ENCODE assay signal across 18 cellular contexts in genomic region chr2:239590995-239591915, GRCh38.
A peak's percentile ranks its signal among the peaks of the same experiment; 100 is the strongest.
DNase-seq lines count a peak whose midpoint lies in the region; ATAC-seq, FAIRE-seq and TF ChIP-seq lines count a peak whose summit lies in the region.
"Had no signal": no experiment of that assay in that cellular context is flagged by ENCODE, and none has a peak within 500 bp of the region (broad histone marks: within the 10 kb centered on the region; RNA-seq: fewer than 3 reads in every experiment).

No MANE protein-coding gene starts in this region.

- H2BK5ac ChIP-seq in neuronal stem cell (ENCODE audit: low read length), result no peak overlapping the region

- H3K27ac ChIP-seq in right lobe of liver, result no peak overlapping the region
- no peak overlapping the region for H3K27ac ChIP-seq in HepG2 (ENCODE audit: extremely low read length, insufficient read depth, low read length)
- H3K27ac ChIP-seq in neuronal stem cell (replicated peaks; ENCODE audit: low read length), result no peak overlapping the region
- no peak overlapping the region for H3K27ac ChIP-seq in aorta (ENCODE audit: low read depth in 1 of 2, low read length in 2 of 2)
- H3K27ac ChIP-seq: HL-60 had no signal

- H3K23ac ChIP-seq in neuronal stem cell (ENCODE audit: low read depth, low read length, poor library complexity), result no peak overlapping the region

- FAIRE-seq in HepG2 (lab: Jason Lieb, UNC), result no peak
- FAIRE-seq in H54 (lab: Jason Lieb, UNC), result no peak

- peaks cover 16% of the 10 kb centered on the region for H3K9me3 Mint-ChIP-seq in glutamatergic neuron (ENCODE audit: unreplicated experiment)
- peaks cover 10% of the 10 kb centered on the region for H3K9me3 Mint-ChIP-seq in stimulated activated memory B cell treated with anti-CD40 and anti-IgM and Interleukin-4, amounts not matched to agents 10 μg/mL and 1 μg/mL and 100 μg/mL, for 72 hours
- H3K9me3 Mint-ChIP-seq: CD8-positive, alpha-beta T cell had no signal

- no peak overlapping the region for H4K8ac ChIP-seq in neuronal stem cell (ENCODE audit: low read depth, low read length)

- POLR2A ChIA-PET in HepG2 (lab: Yijun Ruan, JAX), result no interaction called here

- H2AK5ac ChIP-seq in neuronal stem cell (ENCODE audit: low read depth, low read length), result no peak overlapping the region

- H3K36me3 ChIP-seq in right lobe of liver (no peaks in the 10 kb centered on the region), HepG2 (replicated peaks in 1 of 2; ENCODE audit: control insufficient read depth in 1 of 2, insufficient read depth in 2 of 2, low read length in 2 of 2) (no peaks in the 10 kb centered on the region), neuronal stem cell (replicated peaks in 1 of 2; ENCODE audit: control insufficient read depth in 2 of 2, insufficient read depth in 2 of 2, low read length in 2 of 2) (no peaks in the 10 kb centered on the region), aorta (ENCODE audit: control insufficient read depth in 1 of 2, insufficient read depth in 2 of 2, low read length in 1 of 2) (no peaks in the 10 kb centered on the region), BE2C (no peaks in the 10 kb centered on the region)

- TF ChIP-seq EP300 in HepG2 (IDR thresholded peaks at IDR 0.05; ENCODE audit: low read depth in 2 of 2, low read length in 2 of 2) (no peak), HepG2 (CRISPR knock-in tag; IDR thresholded peaks at IDR 0.05; ENCODE audit: borderline replicate concordance) (no peak)

- no peak overlapping the region for H2BK120ac ChIP-seq in neuronal stem cell (ENCODE audit: low read depth, low read length)

- no peak overlapping the region for H3K27ac Mint-ChIP-seq in glutamatergic neuron (ENCODE audit: unreplicated experiment)
- H3K27ac Mint-ChIP-seq in stimulated activated memory B cell treated with anti-CD40 and anti-IgM and Interleukin-4, amounts not matched to agents 10 μg/mL and 1 μg/mL and 100 μg/mL, for 72 hours, result no peak overlapping the region
- H3K27ac Mint-ChIP-seq: CD8-positive, alpha-beta T cell had no signal

- TF ChIP-seq CTCF in right lobe of liver (IDR thresholded peaks at IDR 0.05), result no peak
- TF ChIP-seq CTCF in HepG2 (CRISPR knock-in tag; IDR thresholded peaks at IDR 0.05), result no peak
- TF ChIP-seq CTCF in glutamatergic neuron (IDR thresholded peaks at IDR 0.05; ENCODE audit: partially characterized antibody, unreplicated experiment), result no peak
- no peak for TF ChIP-seq CTCF in BE2C (IDR thresholded peaks at IDR 0.05; ENCODE audit: low read depth, low read length)

- H2BK12ac ChIP-seq in neuronal stem cell (ENCODE audit: low read length), result no peak overlapping the region

- no peaks in the 10 kb centered on the region for H3K4me1 Mint-ChIP-seq in glutamatergic neuron (ENCODE audit: low read depth, unreplicated experiment)
- no peaks in the 10 kb centered on the region for H3K4me1 Mint-ChIP-seq in stimulated activated memory B cell treated with anti-CD40 and anti-IgM and Interleukin-4, amounts not matched to agents 10 μg/mL and 1 μg/mL and 100 μg/mL, for 72 hours

- in situ Hi-C loops in HepG2 (cut with HindIII; ENCODE audit: extremely low pct_ligation_motif_present, low pct_unique_long_range_greater_than_20kb), result no loop called here

- H3K4me3 ChIP-seq in right lobe of liver (no peak overlapping the region), HepG2 (replicated peaks in 1 of 3; ENCODE audit: insufficient read depth in 1 of 3, low read depth in 2 of 3, low read length in 3 of 3) (no peak overlapping the region), neuronal stem cell (ENCODE audit: low read length in 2 of 2) (peak overlapping the region in 1 of 2 donors; percentile 8), aorta (ENCODE audit: low read length in 2 of 2) (no peak overlapping the region), BE2C (ENCODE audit: low read depth, low read length) (no peak overlapping the region)

- peaks cover 15% of the 10 kb centered on the region for H3K27me3 Mint-ChIP-seq in glutamatergic neuron (ENCODE audit: unreplicated experiment)
- H3K27me3 Mint-ChIP-seq in stimulated activated memory B cell treated with anti-CD40 and anti-IgM and Interleukin-4, amounts not matched to agents 10 μg/mL and 1 μg/mL and 100 μg/mL, for 72 hours, result peaks cover 13% of the 10 kb centered on the region

- no peak overlapping the region for H3K9ac ChIP-seq in HepG2 (ENCODE audit: insufficient read depth, low read depth, low read length)
- peak overlapping the region; percentile 18 for H3K9ac ChIP-seq in neuronal stem cell (ENCODE audit: low read depth, low read length, poor library complexity)

- BruUV-seq in HepG2 (replicated peaks; lab: Mats Ljungman, UMichigan), result no TSS peak

- TF ChIP-seq RAD21 in HepG2 (CRISPR knock-in tag; IDR thresholded peaks at IDR 0.05), result no peak

- peak overlapping the region; percentile 33 for H3K4me3 Mint-ChIP-seq in glutamatergic neuron (ENCODE audit: unreplicated experiment)
- no peak overlapping the region for H3K4me3 Mint-ChIP-seq in stimulated activated memory B cell treated with anti-CD40 and anti-IgM and Interleukin-4, amounts not matched to agents 10 μg/mL and 1 μg/mL and 100 μg/mL, for 72 hours
- H3K4me3 Mint-ChIP-seq: CD8-positive, alpha-beta T cell had no signal

- intact Hi-C loops in right lobe of liver (cut with DNase I), result no loop called here
- intact Hi-C loops in HepG2 (cut with micrococcal nuclease; ENCODE audit: unreplicated experiment), result no loop called here
- intact Hi-C loops in aorta (cut with DNase I), result no loop called here

- H2AFZ ChIP-seq in HepG2 (ENCODE audit: low read length) (no peak overlapping the region), neuronal stem cell (ENCODE audit: low read length) (no peak overlapping the region)

- H4K20me1 ChIP-seq in HepG2 (ENCODE audit: insufficient read depth, low read length), result no peaks in the 10 kb centered on the region

- H3K79me2 ChIP-seq in HepG2 (ENCODE audit: insufficient read depth, low read length), result no peaks in the 10 kb centered on the region

- H3K79me1 ChIP-seq in neuronal stem cell (ENCODE audit: low read depth, low read length), result no peaks in the 10 kb centered on the region

- peak overlapping the region; percentile 35 for H3K18ac ChIP-seq in neuronal stem cell (ENCODE audit: low read length)

- ATAC-seq in right lobe of liver, result no peak
- ATAC-seq in HepG2, result no peak
- no peak for ATAC-seq in aorta (ENCODE audit: low FRiP score)
- ATAC-seq in stimulated activated memory B cell treated with anti-CD40 and anti-IgM and Interleukin-4, amounts not matched to agents 10 μg/mL and 1 μg/mL and 100 μg/mL, for 72 hours, result no peak
- ATAC-seq: CD8-positive, alpha-beta T cell; HCT116 had no signal

- no peak overlapping the region for H3K14ac ChIP-seq in neuronal stem cell (ENCODE audit: low read length)

- DNase-seq in right lobe of liver (peak; percentile 10 to 31 (median 23)), HepG2 (ENCODE audit: low spot score) (no peak), glutamatergic neuron (peak; percentile 8), neuronal stem cell (ENCODE audit: low spot score) (no peak), aorta (peak; percentile 34 to 51), H54 (ENCODE audit: insufficient read length, low spot score) (no peak), BE2C (no peak)
- DNase-seq: CD8-positive, alpha-beta T cell; DMS79 treated with DMSO at 0.1 percent for 48 hours; NCI-H1417; NCI-H2029; NCI-H2171; NCI-H446 treated with DMSO at 0.1 percent for 48 hours; OCI-M1; SIG-M5 had no signal

- H3K36me3 Mint-ChIP-seq in glutamatergic neuron (ENCODE audit: unreplicated experiment), result peaks cover 26% of the 10 kb centered on the region
- no peaks in the 10 kb centered on the region for H3K36me3 Mint-ChIP-seq in stimulated activated memory B cell treated with anti-CD40 and anti-IgM and Interleukin-4, amounts not matched to agents 10 μg/mL and 1 μg/mL and 100 μg/mL, for 72 hours
- H3K36me3 Mint-ChIP-seq: CD8-positive, alpha-beta T cell had no signal

- no peak overlapping the region for H4K91ac ChIP-seq in neuronal stem cell (ENCODE audit: low read depth, low read length, poor library complexity)

- H3K4me1 ChIP-seq in right lobe of liver (no peaks in the 10 kb centered on the region), HepG2 (ENCODE audit: insufficient read depth, low read length) (no peaks in the 10 kb centered on the region), neuronal stem cell (ENCODE audit: control insufficient read depth in 2 of 2, insufficient read depth in 1 of 2, low read depth in 1 of 2, low read length in 2 of 2) (peaks cover 0 to 2% of the 10 kb centered on the region in 2 donors), aorta (ENCODE audit: control insufficient read depth in 1 of 2, insufficient read depth in 2 of 2, low read length in 2 of 2) (no peaks in the 10 kb centered on the region), BE2C (no peaks in the 10 kb centered on the region)

- no peak overlapping the region for H2BK15ac ChIP-seq in neuronal stem cell (ENCODE audit: low read length)

- WGBS in right lobe of liver (ENCODE audit: insufficient coverage, low coverage, low lambda C conversion rate, missing lambda C conversion rate), result 81% methylated on average over 14 of the region's 21 CpGs
- 54% methylated on average over 21 of the region's 21 CpGs for WGBS in HepG2 (ENCODE audit: low lambda C conversion rate)
- WGBS in neuronal stem cell (ENCODE audit: extremely low coverage in 2 of 2, insufficient read length in 2 of 2, insufficient replicate concordance in 1 of 2), 2 donors, result no CpG with 5 or more reads among the region's 21 CpGs
- WGBS in aorta, 2 donors, result 91 to 92% methylated on average over 21 of the region's 21 CpGs

- H3K4me2 ChIP-seq in HepG2 (ENCODE audit: low read depth, low read length) (no peak overlapping the region), neuronal stem cell (ENCODE audit: insufficient read depth, low read length, poor library complexity, severe bottlenecking) (no peak overlapping the region)

- CTCF ChIA-PET in HepG2 (lab: Yijun Ruan, JAX; ENCODE audit: low intra/inter-chr PET ratio, low total read pairs), result no interaction called here

- H3K27me3 ChIP-seq in right lobe of liver, result no peaks in the 10 kb centered on the region
- H3K27me3 ChIP-seq in HepG2 (ENCODE audit: control insufficient read depth in 1 of 2, insufficient read depth in 2 of 2, low read length in 2 of 2), result peaks cover 11 to 39% of the 10 kb centered on the region in 2 experiments; a peak in 4 of 5 replicates
- H3K27me3 ChIP-seq in neuronal stem cell (ENCODE audit: control insufficient read depth in 3 of 3, insufficient read depth in 3 of 3, low read depth in 1 of 3, low read length in 3 of 3), result no peaks in the 10 kb centered on the region
- H3K27me3 ChIP-seq in aorta (ENCODE audit: control insufficient read depth in 1 of 2, insufficient read depth in 2 of 2, low read length in 1 of 2), result no peaks in the 10 kb centered on the region
- H3K27me3 ChIP-seq in BE2C, result no peaks in the 10 kb centered on the region

- TF ChIP-seq POLR2A in right lobe of liver (IDR thresholded peaks at IDR 0.05), result no peak
- TF ChIP-seq POLR2A in HepG2 (IDR thresholded peaks at IDR 0.05; ENCODE audit: insufficient read depth in 1 of 2, low read depth in 2 of 2, low read length in 2 of 2), result no peak
- no peak for TF ChIP-seq POLR2A in H54 (IDR thresholded peaks at IDR 0.05; ENCODE audit: low read depth, low read length)

- H3K9me3 ChIP-seq in right lobe of liver, result no peaks in the 10 kb centered on the region
- peaks cover 19% of the 10 kb centered on the region for H3K9me3 ChIP-seq in HepG2 (ENCODE audit: low read length)
- peaks cover 4% of the 10 kb centered on the region in 2 donors for H3K9me3 ChIP-seq in neuronal stem cell (replicated peaks in 1 of 2; ENCODE audit: control insufficient read depth in 2 of 2, insufficient read depth in 1 of 2, low read depth in 1 of 2, low read length in 2 of 2)
- H3K9me3 ChIP-seq in aorta (ENCODE audit: control insufficient read depth, low read length), result no peaks in the 10 kb centered on the region
- no peaks in the 10 kb centered on the region; the same call in 1 of the 2 replicates for H3K9me3 ChIP-seq in BE2C

- H3K4ac ChIP-seq in neuronal stem cell (ENCODE audit: low read length), result no peak overlapping the region

Comparison
In these comparisons a context has a peak if more than half of its experiments do, and no peak if none do; other contexts are left out.
1. DNase-seq: peak in right lobe of liver (3 of 3), glutamatergic neuron (single experiment) and aorta (2 of 2); none in HepG2 (single experiment), neuronal stem cell (single experiment), H54 (single experiment) and BE2C (single experiment).